Comparison of ENCODE assay signal across 10 cellular contexts in genomic region chr1:39110882-39111281, GRCh38.
A peak's percentile ranks its signal among the peaks of the same experiment; 100 is the strongest.
DNase-seq lines count a peak whose midpoint lies in the region; ATAC-seq and TF ChIP-seq lines count a peak whose summit lies in the region.
"Had no signal": no experiment of that assay in that cellular context is flagged by ENCODE, and none has a peak within 500 bp of the region (broad histone marks: within the 10 kb centered on the region; RNA-seq: fewer than 3 reads in every experiment).

No MANE protein-coding gene starts in this region.

- peaks cover 4 to 28% (median 16%) of the 10 kb centered on the region in 4 donors for H3K4me1 ChIP-seq in liver (ENCODE audit: control insufficient read depth in 4 of 4, insufficient read depth in 4 of 4, low read length in 3 of 4)
- peaks cover 0 to 42% (median 23%) of the 10 kb centered on the region in 4 donors for H3K4me1 ChIP-seq in tibial nerve

- TF ChIP-seq POLR2A in tibial nerve (IDR thresholded peaks at IDR 0.05), result no peak

- no peaks in the 10 kb centered on the region for H3K36me3 ChIP-seq in liver (ENCODE audit: control insufficient read depth in 4 of 4, insufficient read depth in 3 of 4, low read depth in 1 of 4, low read length in 3 of 4)
- H3K36me3 ChIP-seq in tibial nerve, result no peaks in the 10 kb centered on the region
- H3K36me3 ChIP-seq in MG63, result no peaks in the 10 kb centered on the region
- H3K36me3 ChIP-seq: prostate gland had no signal

- TF ChIP-seq RAD21 in liver (IDR thresholded peaks at IDR 0.05), result no peak

- TF ChIP-seq EP300 in tibial nerve (IDR thresholded peaks at IDR 0.05), result no peak

- H3K4me3 ChIP-seq in cardiac fibroblast (replicated peaks in 1 of 2; ENCODE audit: low read depth in 2 of 2, low read length in 2 of 2), result no peak overlapping the region
- no peak overlapping the region for H3K4me3 ChIP-seq in liver (ENCODE audit: low read depth in 1 of 3, low read length in 3 of 3)
- no peak overlapping the region for H3K4me3 ChIP-seq in tibial nerve
- no peak overlapping the region for H3K4me3 ChIP-seq in MG63
- H3K4me3 ChIP-seq: prostate gland had no signal

- no peak overlapping the region for H3K9ac ChIP-seq in liver (ENCODE audit: low read depth in 1 of 2, low read length in 2 of 2)

- DNase-seq in LHCN-M2 (ENCODE audit: low read depth) (peak; percentile 54), cardiac fibroblast (ENCODE audit: low read depth in 2 of 2) (peak; percentile 71 to 74), tibial nerve (ENCODE audit: low spot score in 2 of 2) (no peak), MG63 (no peak), GM20000 (ENCODE audit: low spot score) (no peak)
- DNase-seq in activated CD4-positive, CD25-positive, alpha-beta regulatory T cell (lab: John Stamatoyannopoulos, UW), result no peak
- DNase-seq: DMS 273 treated with DMSO at 0.1 percent for 48 hours had no signal

- WGBS in liver, result 94% methylated on average over 1 of the region's 1 CpG
- WGBS in tibial nerve, 2 donors, result 81 to 86% methylated on average over 1 of the region's 1 CpG

- H3K9me3 ChIP-seq in liver (ENCODE audit: control insufficient read depth in 4 of 4, low read length in 3 of 4), result no peaks in the 10 kb centered on the region
- no peaks in the 10 kb centered on the region for H3K9me3 ChIP-seq in tibial nerve
- no peaks in the 10 kb centered on the region for H3K9me3 ChIP-seq in MG63
- H3K9me3 ChIP-seq: prostate gland had no signal

- H3K27me3 ChIP-seq in liver (ENCODE audit: control insufficient read depth in 4 of 4, insufficient read depth in 4 of 4, low read length in 3 of 4), result no peaks in the 10 kb centered on the region
- H3K27me3 ChIP-seq in tibial nerve, result no peaks in the 10 kb centered on the region
- H3K27me3 ChIP-seq in MG63, result no peaks in the 10 kb centered on the region

- no peak for TF ChIP-seq CTCF in cardiac fibroblast (IDR thresholded peaks at IDR 0.05; ENCODE audit: low read depth, low read length)
- no peak for TF ChIP-seq CTCF in liver (IDR thresholded peaks at IDR 0.05; ENCODE audit: low read depth, low read length, missing input control)
- TF ChIP-seq CTCF in tibial nerve (IDR thresholded peaks at IDR 0.05), result no peak
- no peak for TF ChIP-seq CTCF in GM20000 (IDR thresholded peaks at IDR 0.05; ENCODE audit: extremely low read depth, missing control alignments)

- H3K27ac ChIP-seq in liver (ENCODE audit: low read depth in 1 of 2, low read length in 2 of 2) (peak overlapping the region; percentile 61 to 77), tibial nerve (peak overlapping the region in 3 of 4 donors; percentile 30 to 65 (median 51))

- ATAC-seq in HG03520 (IDR thresholded peaks at IDR 0.05; ENCODE audit: unreplicated experiment), result no peak

TF ChIP-seq in liver, 16 proteins besides CTCF, POLR2A, EP300 and RAD21:
- TF ChIP-seq GABPA (IDR thresholded peaks at IDR 0.05 in 1 of 2, conservative IDR thresholded peaks at IDR 0.05 in 1 of 2) (no peak), EGR1 (IDR thresholded peaks at IDR 0.05; ENCODE audit: low read depth in 2 of 2) (no peak)

Comparison
In these comparisons a context has a peak if more than half of its experiments do, and no peak if none do; other contexts are left out.
1. DNase-seq: peak in LHCN-M2 (single experiment) and cardiac fibroblast (2 of 2); none in tibial nerve (0 of 2), MG63 (single experiment), GM20000 (single experiment) and activated CD4-positive, CD25-positive, alpha-beta regulatory T cell (0 of 4).